10 cellular contexts compared by ENCODE assay signal in genomic region chr6:138577151-138577915, GRCh38.
A peak's percentile ranks its signal among the peaks of the same experiment; 100 is the strongest.
DNase-seq lines count a peak whose midpoint lies in the region; ATAC-seq and TF ChIP-seq lines count a peak whose summit lies in the region.
"Had no signal": no experiment of that assay in that cellular context is flagged by ENCODE, and none has a peak within 500 bp of the region (broad histone marks: within the 10 kb centered on the region; RNA-seq: fewer than 3 reads in every experiment).

No MANE protein-coding gene starts in this region.

- no peak overlapping the region for H3K27ac Mint-ChIP-seq in type B pancreatic cell

- H3K4me1 ChIP-seq in lower lobe of right lung = peaks cover 10% of the 10 kb centered on the region
- no peaks in the 10 kb centered on the region for H3K4me1 ChIP-seq in testis

- 79 to 88% methylated on average over 9 of the region's 9 CpGs for WGBS in testis, 2 donors

- H3K36me3 ChIP-seq in lower lobe of right lung (no peaks in the 10 kb centered on the region), testis (ENCODE audit: low read depth, missing control alignments) (no peaks in the 10 kb centered on the region)

- TF ChIP-seq POLR2A in testis (IDR thresholded peaks at IDR 0.05) = no peak

- peaks cover 27% of the 10 kb centered on the region for H3K4me1 Mint-ChIP-seq in type B pancreatic cell (ENCODE audit: unreplicated experiment)

- H3K9me3 ChIP-seq in lower lobe of right lung (no peaks in the 10 kb centered on the region), testis (no peaks in the 10 kb centered on the region)

- H3K9me3 Mint-ChIP-seq in type B pancreatic cell = no peaks in the 10 kb centered on the region

- H3K36me3 Mint-ChIP-seq in type B pancreatic cell = peaks cover 4% of the 10 kb centered on the region

- peak; percentile 78 for DNase-seq in G401 (ENCODE audit: low spot score)
- peak; percentile 93 for DNase-seq in NCI-H1092 treated with DMSO at 0.1 percent for 48 hours (lab: John Stamatoyannopoulos, UW)
- DNase-seq in OCI-M1 (lab: John Stamatoyannopoulos, UW) = peak; percentile 15
- DNase-seq in lower lobe of right lung = no peak
- DNase-seq in type B pancreatic cell (ENCODE audit: extremely low spot score, unreplicated experiment) = no peak
- no peak for DNase-seq in testis
- DNase-seq in NAMALWA (ENCODE audit: low spot score) = no peak
- DNase-seq in GDM1 (lab: John Stamatoyannopoulos, UW) = no peak
- DNase-seq: activated gamma-delta T cell treated with Interleukin-2 at 50 U/mL for 16 hours, GF-D8 had no signal

- in situ Hi-C loops in G401 (cut with HindIII; ENCODE audit: low sequenced_read_pairs) = no loop called here

- no peak overlapping the region for H3K4me3 Mint-ChIP-seq in type B pancreatic cell

- no peak overlapping the region for H3K4me3 ChIP-seq in lower lobe of right lung
- H3K4me3 ChIP-seq in testis = no peak overlapping the region

- intact Hi-C loops in lower lobe of right lung (cut with DNase I) (no loop called here), testis (cut with DNase I; ENCODE audit: low total_unique reads) (no loop called here)

- no peaks in the 10 kb centered on the region for H3K27me3 Mint-ChIP-seq in type B pancreatic cell

- ATAC-seq in lower lobe of right lung = peak; percentile 69 to 82

- no peak for TF ChIP-seq CTCF in lower lobe of right lung (IDR thresholded peaks at IDR 0.05)
- no peak for TF ChIP-seq CTCF in type B pancreatic cell (conservative IDR thresholded peaks at IDR 0.05)
- TF ChIP-seq CTCF in testis (IDR thresholded peaks at IDR 0.05) = no peak

- no peaks in the 10 kb centered on the region for H3K27me3 ChIP-seq in lower lobe of right lung (ENCODE audit: low read depth)
- no peaks in the 10 kb centered on the region for H3K27me3 ChIP-seq in testis

- no peak overlapping the region for H3K27ac ChIP-seq in lower lobe of right lung
- H3K27ac ChIP-seq in testis = no peak overlapping the region

Comparison
In these comparisons a context has a peak if more than half of its experiments do, and no peak if none do; other contexts are left out.
1. DNase-seq: peak in G401 (single experiment), NCI-H1092 treated with DMSO at 0.1 percent for 48 hours (single experiment) and OCI-M1 (single experiment); none in lower lobe of right lung (single experiment), type B pancreatic cell (single experiment), testis (single experiment), NAMALWA (single experiment) and GDM1 (single experiment).